ENCODE assay signal across 8 cellular contexts in genomic region chr2:26243643-26244478, GRCh38. TPM values are rescaled to one million over a fixed set of nuclear protein-coding genes. Genes with fewer than 3 reads are reported as not detected.
DNase-seq lines count a peak whose midpoint lies in the region; ATAC-seq, FAIRE-seq and TF ChIP-seq lines count a peak whose summit lies in the region.

No MANE protein-coding gene starts in this region.

- peak overlapping the region; percentile 94 for H3K27ac ChIP-seq in MM.1S (ENCODE audit: low read length)
- H3K27ac ChIP-seq in pancreas = peak overlapping the region; percentile 93 to 99 (median 98)

- ATAC-seq in activated CD8-positive, alpha-beta T cell treated with anti-CD3 and anti-CD28 coated beads, Interleukin-2, amount 10 ng/mL, durations not matched to agents 7 days and 5 days = peak; percentile 64
- ATAC-seq in pancreas = peak; percentile 7 to 48 (median 34)

- CTCF ChIA-PET in activated naive CD4-positive, alpha-beta T cell treated with anti-CD3 and anti-CD28 coated beads, Interleukin-2, amount 10 ng/mL, durations not matched to agents 7 days and 5 days (lab: Charles Lee) = interaction anchor here (0.6 to 1.5 kb wide), 5 partner anchors 30 to 87 kb away, joined by 3 to 4 read pairs (median 3); no protein-coding TSS in a partner anchor
- CTCF ChIA-PET in activated CD8-positive, alpha-beta T cell treated with anti-CD3 and anti-CD28 coated beads, Interleukin-2, amount 10 ng/mL, durations not matched to agents 7 days and 5 days (lab: Charles Lee) = interaction anchor here (0.8 to 5.5 kb wide), 14 partner anchors 9 to 225 kb away, joined by 3 to 32 read pairs (median 4); partner anchors contain the start of genes ADGRF3, RAB10 and SELENOI

- no peaks in the 10 kb centered on the region for H3K27me3 Mint-ChIP-seq in activated naive CD4-positive, alpha-beta T cell treated with anti-CD3 and anti-CD28 coated beads, Interleukin-2, amount 10 ng/mL, durations not matched to agents 7 days and 5 days
- no peaks in the 10 kb centered on the region for H3K27me3 Mint-ChIP-seq in activated CD8-positive, alpha-beta T cell treated with anti-CD3 and anti-CD28 coated beads, Interleukin-2, amount 10 ng/mL, durations not matched to agents 7 days and 5 days (ENCODE audit: low read depth)

- peaks cover 26% of the 10 kb centered on the region for H3F3A ChIP-seq in MM.1S (ENCODE audit: insufficient read depth, low read length)

- no peak for DNase-seq in activated naive CD4-positive, alpha-beta T cell treated with anti-CD3 and anti-CD28 coated beads, Interleukin-2, amount 10 ng/mL, durations not matched to agents 7 days and 5 days
- no peak for DNase-seq in activated naive CD4-positive, alpha-beta T cell treated with Interleukin-2 at 50 U/mL for 16 hours
- DNase-seq in HFF-Myc (ENCODE audit: extremely low read depth, low read depth) = no peak
- peak; percentile 48 for DNase-seq in MM.1S
- DNase-seq in activated CD8-positive, alpha-beta T cell treated with anti-CD3 and anti-CD28 coated beads, Interleukin-2, amount 10 ng/mL, durations not matched to agents 7 days and 5 days = peak; percentile 47
- peak; percentile 11 for DNase-seq in glomerular visceral epithelial cell (ENCODE audit: extremely low spot score)
- no peak for DNase-seq in pancreas
- DNase-seq in GM13977 (ENCODE audit: low spot score) = no peak

- H3K27me3 ChIP-seq in MM.1S (replicated peaks; ENCODE audit: insufficient read depth, low read length) (no peaks in the 10 kb centered on the region), pancreas (no peaks in the 10 kb centered on the region)

- peak overlapping the region; percentile 77 for H3K4me2 ChIP-seq in MM.1S (ENCODE audit: low read depth, low read length)

- H3K4me3 Mint-ChIP-seq in activated naive CD4-positive, alpha-beta T cell treated with anti-CD3 and anti-CD28 coated beads, Interleukin-2, amount 10 ng/mL, durations not matched to agents 7 days and 5 days = peak overlapping the region; percentile 96
- H3K4me3 Mint-ChIP-seq in activated CD8-positive, alpha-beta T cell treated with anti-CD3 and anti-CD28 coated beads, Interleukin-2, amount 10 ng/mL, durations not matched to agents 7 days and 5 days = peak overlapping the region; percentile 99

- H3K36me3 ChIP-seq in MM.1S (replicated peaks; ENCODE audit: insufficient read depth, low read length) = no peaks in the 10 kb centered on the region
- H3K36me3 ChIP-seq in pancreas = no peaks in the 10 kb centered on the region

- no peaks in the 10 kb centered on the region for H3K9me3 Mint-ChIP-seq in activated naive CD4-positive, alpha-beta T cell treated with anti-CD3 and anti-CD28 coated beads, Interleukin-2, amount 10 ng/mL, durations not matched to agents 7 days and 5 days
- no peaks in the 10 kb centered on the region for H3K9me3 Mint-ChIP-seq in activated CD8-positive, alpha-beta T cell treated with anti-CD3 and anti-CD28 coated beads, Interleukin-2, amount 10 ng/mL, durations not matched to agents 7 days and 5 days (ENCODE audit: insufficient read depth)

- H3K9me3 ChIP-seq in MM.1S (replicated peaks; ENCODE audit: insufficient read depth, low read length) (no peaks in the 10 kb centered on the region), pancreas (no peaks in the 10 kb centered on the region)

- no peaks in the 10 kb centered on the region for H3K9me2 ChIP-seq in MM.1S (replicated peaks; ENCODE audit: insufficient read depth, low read length)

- H3K4me3 ChIP-seq in HFF-Myc (replicated peaks; ENCODE audit: low read depth, low read length) = peak overlapping the region; percentile 85
- H3K4me3 ChIP-seq in MM.1S (ENCODE audit: low read length) = peak overlapping the region; percentile 95
- peak overlapping the region; percentile 54 to 91 (median 88) for H3K4me3 ChIP-seq in pancreas

- H3K27ac Mint-ChIP-seq in activated naive CD4-positive, alpha-beta T cell treated with anti-CD3 and anti-CD28 coated beads, Interleukin-2, amount 10 ng/mL, durations not matched to agents 7 days and 5 days = peak overlapping the region; percentile 92
- peak overlapping the region; percentile 100 for H3K27ac Mint-ChIP-seq in activated CD8-positive, alpha-beta T cell treated with anti-CD3 and anti-CD28 coated beads, Interleukin-2, amount 10 ng/mL, durations not matched to agents 7 days and 5 days

- H4K20me1 ChIP-seq in MM.1S (ENCODE audit: insufficient read depth, low read length) = no peaks in the 10 kb centered on the region

- H3K9ac ChIP-seq in MM.1S (ENCODE audit: low read length) = peak overlapping the region; percentile 95

- peaks cover 97% of the 10 kb centered on the region for H3K79me2 ChIP-seq in MM.1S (ENCODE audit: low read length)

- POLR2A ChIA-PET in activated CD8-positive, alpha-beta T cell treated with anti-CD3 and anti-CD28 coated beads, Interleukin-2, amount 10 ng/mL, durations not matched to agents 7 days and 5 days (lab: Charles Lee) = interaction anchor here (0.6 to 4.7 kb wide), 13 partner anchors 8 to 365 kb away, joined by 3 to 26 read pairs (median 3); partner anchors contain the start of genes ADGRF3, ASXL2, RAB10 and SELENOI

- no peak for FAIRE-seq in pancreas (lab: Jason Lieb, UNC)

- intact Hi-C loops in pancreas (cut with DNase I) = no loop called here

- H3K36me3 Mint-ChIP-seq in activated naive CD4-positive, alpha-beta T cell treated with anti-CD3 and anti-CD28 coated beads, Interleukin-2, amount 10 ng/mL, durations not matched to agents 7 days and 5 days = peaks cover 5% of the 10 kb centered on the region
- H3K36me3 Mint-ChIP-seq in activated CD8-positive, alpha-beta T cell treated with anti-CD3 and anti-CD28 coated beads, Interleukin-2, amount 10 ng/mL, durations not matched to agents 7 days and 5 days (ENCODE audit: low read depth) = peaks cover 3% of the 10 kb centered on the region

- TF ChIP-seq CTCF in HFF-Myc (IDR thresholded peaks at IDR 0.05; ENCODE audit: low read depth, low read length, missing control alignments) (no peak), MM.1S (IDR thresholded peaks at IDR 0.05; ENCODE audit: low read length) (no peak), pancreas (IDR thresholded peaks at IDR 0.05) (no peak), GM13977 (IDR thresholded peaks at IDR 0.05; ENCODE audit: extremely low read depth, insufficient read depth, missing control alignments) (no peak)

- H3K4me1 ChIP-seq in MM.1S (ENCODE audit: low read length) (peaks cover 25% of the 10 kb centered on the region), pancreas (peaks cover 26 to 47% (median 38%) of the 10 kb centered on the region in 3 donors)

- peaks cover 46% of the 10 kb centered on the region for H3K4me1 Mint-ChIP-seq in activated naive CD4-positive, alpha-beta T cell treated with anti-CD3 and anti-CD28 coated beads, Interleukin-2, amount 10 ng/mL, durations not matched to agents 7 days and 5 days
- H3K4me1 Mint-ChIP-seq in activated CD8-positive, alpha-beta T cell treated with anti-CD3 and anti-CD28 coated beads, Interleukin-2, amount 10 ng/mL, durations not matched to agents 7 days and 5 days (ENCODE audit: low read depth) = peaks cover 50% of the 10 kb centered on the region

- peak overlapping the region; percentile 84 for H2AFZ ChIP-seq in MM.1S (ENCODE audit: low read length)

- WGBS in pancreas, 2 donors = 0% methylated on average over 31 to 32 of the region's 32 CpGs

- in situ Hi-C loops in GM13977 (cut with MboI; ENCODE audit: low pct_unique_long_range_greater_than_20kb, low sequenced_read_pairs, unreplicated experiment) = no loop called here

RNA-seq across cellular contexts. Expression of gene HADHA, which starts 0.6 kb away (rescaled TPM):
- total RNA-seq in activated CD8-positive, alpha-beta T cell treated with anti-CD3 and anti-CD28 coated beads, Interleukin-2, amount 10 ng/mL, durations not matched to agents 7 days and 5 days = 100 to 1,000 TPM; 119 to 124 TPM
- total RNA-seq in pancreas = 10 to 100 TPM; 58.7 to 89.6 (median 69.2) TPM
- polyA plus RNA-seq in pancreas = 10 to 100 TPM; 32.1 to 64.8 TPM

RNA-seq across cellular contexts. Expression of gene HADHB, which starts 0.9 kb away (rescaled TPM):
- 10 to 100 TPM; 59.1 to 63.5 TPM for total RNA-seq in activated CD8-positive, alpha-beta T cell treated with anti-CD3 and anti-CD28 coated beads, Interleukin-2, amount 10 ng/mL, durations not matched to agents 7 days and 5 days
- 10 to 100 TPM; 45.8 to 76.8 (median 60.2) TPM for total RNA-seq in pancreas
- 10 to 100 TPM; 36.3 to 75.1 TPM for polyA plus RNA-seq in pancreas

Comparison
In these comparisons a context has a peak if more than half of its experiments do, and no peak if none do; other contexts are left out.
1. DNase-seq: peak in MM.1S (single experiment), activated CD8-positive, alpha-beta T cell treated with anti-CD3 and anti-CD28 coated beads, Interleukin-2, amount 10 ng/mL, durations not matched to agents 7 days and 5 days (single experiment) and glomerular visceral epithelial cell (single experiment); none in activated naive CD4-positive, alpha-beta T cell treated with anti-CD3 and anti-CD28 coated beads, Interleukin-2, amount 10 ng/mL, durations not matched to agents 7 days and 5 days (single experiment), activated naive CD4-positive, alpha-beta T cell treated with Interleukin-2 at 50 U/mL for 16 hours (single experiment), HFF-Myc (single experiment), pancreas (0 of 6) and GM13977 (single experiment).
2. Peak in every context shown above with its lines, with median percentiles within 50 percentile points of each other: H3K4me3 ChIP-seq.